ENCODE assay signal across 15 cellular contexts in the genomic region with DNA sequence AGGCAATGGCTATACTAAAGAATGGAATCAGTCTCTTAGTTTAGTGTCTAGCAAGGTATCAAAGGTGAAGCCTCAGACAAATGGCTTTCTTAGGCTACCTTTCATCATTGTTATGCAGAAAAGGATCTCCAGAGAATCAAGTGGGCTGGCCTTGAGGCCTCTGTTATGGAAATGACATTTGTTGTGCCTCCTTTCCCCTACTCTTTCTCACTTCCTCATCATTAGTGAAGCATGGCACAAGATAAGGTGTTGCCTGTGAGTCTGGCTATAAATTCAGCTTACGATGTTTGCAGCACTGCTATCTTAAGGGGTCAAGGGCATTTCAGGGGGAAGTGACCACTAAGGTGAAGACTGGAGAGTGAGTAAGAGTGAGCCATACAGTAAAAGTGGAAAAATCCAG. TPM values are rescaled to one million over a fixed set of nuclear protein-coding genes. Genes with fewer than 3 reads are reported as not detected.
DNase-seq lines count a peak whose midpoint lies in the region; ATAC-seq, FAIRE-seq and TF ChIP-seq lines count a peak whose summit lies in the region.
"Not testable (repeated sequence)": the region's sequence is repeated elsewhere in the genome, so short reads cannot be mapped to it uniquely, and the experiment has no call there.
"Had no signal": no experiment of that assay in that cellular context is flagged by ENCODE, and none has a peak within 500 bp of the region (broad histone marks: within the 10 kb centered on the region; RNA-seq: fewer than 3 reads in every experiment).

No MANE protein-coding gene starts in this region.

- H3K27me3 ChIP-seq in Karpas-422 (ENCODE audit: low read length); H1 (replicated peaks in 1 of 4; ENCODE audit: control insufficient read depth in 3 of 4, extremely low read depth in 1 of 4, insufficient read depth in 3 of 4, low read length in 3 of 4): not testable (repeated sequence)

- H3K4me3 ChIP-seq in Karpas-422 (ENCODE audit: low read length) (peak overlapping the region; percentile 30; the same call in 1 of the 2 replicates), H1 (ENCODE audit: extremely low read depth in 1 of 4, insufficient read depth in 2 of 4, low read depth in 3 of 4, low read length in 4 of 4) (peak overlapping the region in 1 of 4 experiments; percentile 33; a peak in 2 of 8 replicates)

- not testable (repeated sequence) for H3K9me2 ChIP-seq in Karpas-422 (replicated peaks; ENCODE audit: insufficient read depth, low read length)

- not testable (repeated sequence) for H3K23me2 ChIP-seq in H1 (ENCODE audit: low read depth, low read length)

- H2BK20ac ChIP-seq in H1 (ENCODE audit: low read length) = not testable (repeated sequence)

- H2BK120ac ChIP-seq in H1 (replicated peaks; ENCODE audit: low read depth, low read length) = not testable (repeated sequence)

- CTCF ChIA-PET in H1 (lab: Charles Lee; ENCODE audit: partially characterized antibody) = interaction anchor here (0.7 to 2.1 kb wide), 3 partner anchors 37 to 172 kb away, joined by 3 to 6 read pairs (median 5); no protein-coding TSS in a partner anchor

- not testable (repeated sequence) for H4K5ac ChIP-seq in H1 (ENCODE audit: insufficient read length, low read depth, low read length)

- not testable (repeated sequence) for H3K9me3 ChIP-seq in Karpas-422 (ENCODE audit: low read length); H1 (ENCODE audit: insufficient read depth in 2 of 2, low read depth in 1 of 2, low read length in 1 of 2)

- H3K79me1 ChIP-seq in H1 (ENCODE audit: low read depth, low read length) = not testable (repeated sequence)

- not testable (repeated sequence) for H3K56ac ChIP-seq in H1 (replicated peaks; ENCODE audit: insufficient read length, low read depth, low read length)

- H3K4me2 ChIP-seq in Karpas-422 (ENCODE audit: low read depth, low read length, poor library complexity, severe bottlenecking) (peak overlapping the region; percentile 71), H1 (ENCODE audit: insufficient read depth in 1 of 2, low read depth in 2 of 2, low read length in 2 of 2) (peak overlapping the region; percentile 46 to 65; a peak in 3 of 4 replicates)

- peak overlapping the region; percentile 42; the same call in 1 of the 2 replicates for H3K9ac ChIP-seq in Karpas-422 (ENCODE audit: low read length)
- H3K9ac ChIP-seq in H1 (replicated peaks in 1 of 4; ENCODE audit: extremely low read depth in 1 of 4, low read depth in 3 of 4, low read length in 3 of 4) = not testable (repeated sequence)

- H3K14ac ChIP-seq in H1 (ENCODE audit: insufficient read length) = not testable (repeated sequence)

- H3K4ac ChIP-seq in H1 (replicated peaks; ENCODE audit: insufficient read length, low read depth, low read length) = not testable (repeated sequence)

- not testable (repeated sequence) for H3K23ac ChIP-seq in H1 (ENCODE audit: insufficient read length)

- TF ChIP-seq POLR2A in H1 (IDR thresholded peaks at IDR 0.05; ENCODE audit: control extremely low read depth in 1 of 2, low read depth in 2 of 2, low read length in 2 of 2) = 0 out of 3 replicates have a peak, but pooled peaks of 1 of the 2 experiments have one; percentile 22

- not testable (repeated sequence) for H2BK5ac ChIP-seq in H1 (ENCODE audit: low read depth, low read length)

- H2AK5ac ChIP-seq in H1 (ENCODE audit: low read depth, low read length) = not testable (repeated sequence)

- TF ChIP-seq CTCF in H1 (IDR thresholded peaks at IDR 0.05; ENCODE audit: control extremely low read depth in 1 of 3, insufficient read depth in 1 of 3, low read depth in 1 of 3, low read length in 3 of 3) = not testable (repeated sequence)

- H3K4me1 ChIP-seq in Karpas-422 (ENCODE audit: low read length) (peaks cover 49% of the 10 kb centered on the region), H1 (replicated peaks in 1 of 4; ENCODE audit: control insufficient read depth in 3 of 4, insufficient read depth in 4 of 4, low read length in 3 of 4) (peaks cover 0 to 12% (median 11%) of the 10 kb centered on the region in 4 experiments; a peak in 5 of 7 replicates)

- not testable (repeated sequence) for TF ChIP-seq EP300 in H1 (IDR thresholded peaks at IDR 0.05; ENCODE audit: borderline replicate concordance in 1 of 2, low read depth in 2 of 2, low read length in 2 of 2)

- POLR2A ChIA-PET in H1 (lab: Charles Lee; ENCODE audit: partially characterized antibody) = interaction anchor here (1.5 to 3.5 kb wide), 2 partner anchors 9 to 12 kb away, joined by 3 to 16 read pairs; a partner anchor contains a TSS

- H3K36me3 ChIP-seq in Karpas-422 (ENCODE audit: insufficient read depth, low read length); H1 (ENCODE audit: control insufficient read depth in 2 of 4, insufficient read depth in 4 of 4, low read length in 3 of 4): not testable (repeated sequence)

- peak overlapping the region; percentile 58; the same call in 1 of the 2 replicates for H3K27ac ChIP-seq in Karpas-422 (ENCODE audit: low read length)
- H3K27ac ChIP-seq in H1 (ENCODE audit: low read depth, low read length) = not testable (repeated sequence)

- H2AFZ ChIP-seq in Karpas-422 (ENCODE audit: low read length) = peak overlapping the region; percentile 89
- not testable (repeated sequence) for H2AFZ ChIP-seq in H1 (ENCODE audit: low read length)

- WGBS in H1 (ENCODE audit: extremely low coverage in 1 of 2, insufficient coverage in 1 of 2, insufficient read length in 1 of 2, insufficient replicate concordance in 2 of 2, low coverage in 1 of 2, low lambda C conversion rate in 2 of 2, missing lambda C conversion rate in 1 of 2), 2 experiments = 39% methylated on average over 1 of the region's 1 CpG; no CpG with 5 or more reads in 1 of the 2 experiments

- H4K91ac ChIP-seq in H1 (replicated peaks; ENCODE audit: insufficient read length, low read length) = not testable (repeated sequence)

- peak; percentile 50 for ATAC-seq in GM18520 (IDR thresholded peaks at IDR 0.05; ENCODE audit: unreplicated experiment)
- peak; percentile 73 for ATAC-seq in GM19397 (IDR thresholded peaks at IDR 0.05; ENCODE audit: unreplicated experiment)
- ATAC-seq in GM21717 (IDR thresholded peaks at IDR 0.05; ENCODE audit: unreplicated experiment) = peak; percentile 76
- peak; percentile 83 for ATAC-seq in HG02885 (IDR thresholded peaks at IDR 0.05; ENCODE audit: poor library complexity, unreplicated experiment)
- peak; percentile 81 for ATAC-seq in HG03280 (IDR thresholded peaks at IDR 0.05; ENCODE audit: unreplicated experiment)

- H2BK12ac ChIP-seq in H1 (ENCODE audit: low read depth, low read length) = not testable (repeated sequence)

- DNase-seq in Karpas-422 = peak; percentile 75
- not testable (repeated sequence) for DNase-seq in H1 (ENCODE audit: low read depth in 1 of 2, low spot score in 2 of 2)

- H3K18ac ChIP-seq in H1 (ENCODE audit: extremely low read depth, low read length) = not testable (repeated sequence)

- not testable (repeated sequence) for H2BK15ac ChIP-seq in H1 (ENCODE audit: low read length)

- H4K20me1 ChIP-seq in Karpas-422 (ENCODE audit: insufficient read depth, low read depth, low read length); H1 (replicated peaks in 1 of 2; ENCODE audit: control insufficient read depth in 1 of 2, insufficient read depth in 2 of 2, low read length in 2 of 2): not testable (repeated sequence)

- not testable (repeated sequence) for H3K79me2 ChIP-seq in Karpas-422 (ENCODE audit: low read length); H1 (ENCODE audit: control insufficient read depth in 1 of 2, insufficient read depth in 2 of 2, low read length in 2 of 2)

- not testable (repeated sequence) for H4K8ac ChIP-seq in H1 (ENCODE audit: extremely low read depth, insufficient read depth, low read length)

- FAIRE-seq in H1 (lab: Jason Lieb, UNC) = peak; percentile 86

- TF ChIP-seq RAD21 in H1 (IDR thresholded peaks at IDR 0.05 in 1 of 2, conservative IDR thresholded peaks at IDR 0.05 in 1 of 2; ENCODE audit: low read depth in 2 of 2, low read length in 2 of 2) = not testable (repeated sequence)

TF ChIP-seq in H1, 55 proteins besides CTCF, POLR2A, EP300 and RAD21 (continues in another document):
- TF ChIP-seq SP1 (IDR thresholded peaks at IDR 0.05; ENCODE audit: low read depth, low read length) (peak; percentile 22; the same call in 1 of the 2 replicates), POU5F1 (IDR thresholded peaks at IDR 0.05; ENCODE audit: low read depth, low read length) (peak; percentile 93)

RNA-seq across cellular contexts. Expression of a gene that starts 9.1 kb away (rescaled TPM):
- total RNA-seq in Karpas-422 (2014; rRNA removed; shearing (Covaris generic); ENCODE audit: low replicate concordance) = not detected in 2 replicates
- total RNA-seq in H1 (2021; fragmentation: NEBNext Ultra II Directional; extraction: Animal tissue kit (Norgen Biotek cat#: 25700)) = not detected in 2 replicates
- polyA plus RNA-seq in H1 (2011; rRNA removed) = 0.08 TPM in 1 of 2 replicates, not detected in the other
- polyA plus RNA-seq in H1 (2011; cell fraction: cytosol; rRNA removed) = not detected
- not detected for polyA plus RNA-seq in H1 (2011; cell fraction: nucleus; rRNA removed)
- polyA plus RNA-seq in H1 (2012, experiment 1 of 2) = 0.21 to 0.41 TPM in 2 of 4 replicates, not detected in the others
- not detected for polyA plus RNA-seq in H1 (2012, experiment 2 of 2)
- polyA plus RNA-seq in H1 (2013, experiment 1 of 2) = not detected
- polyA plus RNA-seq in H1 (2013, experiment 2 of 2) = not detected
- not detected in 2 replicates for polyA minus RNA-seq in H1 (2011; rRNA and poly(A)+ RNA removed)
- not detected for polyA minus RNA-seq in H1 (2011; cell fraction: cytosol; rRNA and poly(A)+ RNA removed)
- not detected for polyA minus RNA-seq in H1 (2011; cell fraction: nucleus; rRNA and poly(A)+ RNA removed)
- total RNA-seq: activated CD8-positive, alpha-beta T cell treated with anti-CD3 and anti-CD28 coated beads for 36 hours; activated naive CD4-positive, alpha-beta T cell treated with anti-CD3 and anti-CD28 coated beads, Interleukin-2, amount 50 U/mL, for 72 hours; body of pancreas; foreskin keratinocyte; HFFc6; left cardiac atrium; Right ventricle myocardium superior; tibial nerve had no signal
- polyA plus RNA-seq: foreskin keratinocyte had no signal

RNA-seq across cellular contexts. Expression of a gene that starts 11.8 kb away (rescaled TPM):
- 10.7 and 19.9 TPM in 2 replicates for total RNA-seq in Karpas-422 (2014; rRNA removed; shearing (Covaris generic); ENCODE audit: low replicate concordance)
- total RNA-seq in H1 (2021; fragmentation: NEBNext Ultra II Directional; extraction: Animal tissue kit (Norgen Biotek cat#: 25700)) = 38.1 and 40.0 TPM in 2 replicates
- polyA plus RNA-seq in H1 (2011; rRNA removed) = 2.4 and 4.8 TPM in 2 replicates
- polyA plus RNA-seq in H1 (2011; cell fraction: cytosol; rRNA removed) = 7.5 TPM
- 5.0 TPM for polyA plus RNA-seq in H1 (2011; cell fraction: nucleus; rRNA removed)
- 11.0 to 24.2 TPM (median 15.3 TPM) in 4 replicates for polyA plus RNA-seq in H1 (2012, experiment 1 of 2)
- polyA plus RNA-seq in H1 (2012, experiment 2 of 2) = 0.72 TPM
- 23.2 TPM for polyA plus RNA-seq in H1 (2013, experiment 1 of 2)
- 21.3 TPM for polyA plus RNA-seq in H1 (2013, experiment 2 of 2)
- 23.6 and 43.3 TPM in 2 replicates for polyA minus RNA-seq in H1 (2011; rRNA and poly(A)+ RNA removed)
- 9.8 TPM for polyA minus RNA-seq in H1 (2011; cell fraction: cytosol; rRNA and poly(A)+ RNA removed)
- polyA minus RNA-seq in H1 (2011; cell fraction: nucleus; rRNA and poly(A)+ RNA removed) = 69.0 TPM

RNA-seq across cellular contexts. Expression of a gene that starts 47.4 kb away (rescaled TPM):
- 48.2 and 64.1 TPM in 2 replicates for total RNA-seq in Karpas-422 (2014; rRNA removed; shearing (Covaris generic); ENCODE audit: low replicate concordance)
- total RNA-seq in H1 (2021; fragmentation: NEBNext Ultra II Directional; extraction: Animal tissue kit (Norgen Biotek cat#: 25700)) = 29.9 and 31.1 TPM in 2 replicates
- 7.4 and 10.2 TPM in 2 replicates for polyA plus RNA-seq in H1 (2011; rRNA removed)
- 15.8 TPM for polyA plus RNA-seq in H1 (2011; cell fraction: cytosol; rRNA removed)
- polyA plus RNA-seq in H1 (2011; cell fraction: nucleus; rRNA removed) = 10.5 TPM
- polyA plus RNA-seq in H1 (2012, experiment 1 of 2) = 13.8 to 25.1 TPM (median 16.9 TPM) in 4 replicates
- polyA plus RNA-seq in H1 (2012, experiment 2 of 2) = 1.7 TPM
- 29.3 TPM for polyA plus RNA-seq in H1 (2013, experiment 1 of 2)
- 30.3 TPM for polyA plus RNA-seq in H1 (2013, experiment 2 of 2)
- polyA minus RNA-seq in H1 (2011; rRNA and poly(A)+ RNA removed) = 12.3 and 17.5 TPM in 2 replicates
- 7.4 TPM for polyA minus RNA-seq in H1 (2011; cell fraction: cytosol; rRNA and poly(A)+ RNA removed)
- polyA minus RNA-seq in H1 (2011; cell fraction: nucleus; rRNA and poly(A)+ RNA removed) = 21.1 TPM
